In genomic region chr13:33494596-33495214, GRCh38 we compare ENCODE assay signal across 10 cellular contexts.
DNase-seq lines count a peak whose midpoint lies in the region; ATAC-seq and TF ChIP-seq lines count a peak whose summit lies in the region.
"Had no signal": no experiment of that assay in that cellular context is flagged by ENCODE, and none has a peak within 500 bp of the region (broad histone marks: within the 10 kb centered on the region; RNA-seq: fewer than 3 reads in every experiment).

No MANE protein-coding gene starts in this region.

- no peaks in the 10 kb centered on the region for H3K36me3 Mint-ChIP-seq in naive thymus-derived CD8-positive, alpha-beta T cell
- H3K36me3 Mint-ChIP-seq: natural killer cell had no signal

- no peak overlapping the region for H3K4me3 Mint-ChIP-seq in naive thymus-derived CD8-positive, alpha-beta T cell
- H3K4me3 Mint-ChIP-seq: natural killer cell had no signal

- POLR2A ChIA-PET in naive thymus-derived CD8-positive, alpha-beta T cell (lab: Charles Lee), result no interaction called here

- no peak overlapping the region for H3K27ac Mint-ChIP-seq in naive thymus-derived CD8-positive, alpha-beta T cell
- H3K27ac Mint-ChIP-seq: natural killer cell had no signal

- DNase-seq in H4 (ENCODE audit: low spot score), result peak; percentile 61
- peak; percentile 83 for DNase-seq in fibroblast of villous mesenchyme (ENCODE audit: low read depth)
- DNase-seq in skeletal muscle cell (ENCODE audit: low read depth), result peak; percentile 92
- DNase-seq in nucleus accumbens (lab: John Stamatoyannopoulos, UW), result no peak
- DNase-seq in naive thymus-derived CD8-positive, alpha-beta T cell, result no peak
- no peak for DNase-seq in substantia nigra (lab: John Stamatoyannopoulos, UW)
- DNase-seq: natural killer cell had no signal

- no peak overlapping the region for H3K27ac ChIP-seq in substantia nigra (ENCODE audit: low read depth, low read length, poor library complexity, severe bottlenecking)
- H3K27ac ChIP-seq: suprapubic skin had no signal

- no peaks in the 10 kb centered on the region for H3K9me3 Mint-ChIP-seq in naive thymus-derived CD8-positive, alpha-beta T cell

- H3K4me1 Mint-ChIP-seq in naive thymus-derived CD8-positive, alpha-beta T cell, result peaks cover 0 to 2% (median 0%) of the 10 kb centered on the region in 4 donors
- H3K4me1 Mint-ChIP-seq: natural killer cell had no signal

- H3K4me3 ChIP-seq in fibroblast of villous mesenchyme (ENCODE audit: low read depth, low read length) (no peak overlapping the region), skeletal muscle cell (ENCODE audit: low read depth, low read length) (no peak overlapping the region)
- H3K4me3 ChIP-seq: suprapubic skin had no signal

- ATAC-seq in SK-N-SH treated with all-trans-retinoic acid at 6 μM for 48 hours, result peak; percentile 96
- ATAC-seq in GM19467 (IDR thresholded peaks at IDR 0.05; ENCODE audit: unreplicated experiment), result no peak
- no peak for ATAC-seq in naive thymus-derived CD8-positive, alpha-beta T cell
- ATAC-seq: natural killer cell had no signal

- peaks cover 2 to 21% (median 12%) of the 10 kb centered on the region in 5 donors for H3K27me3 Mint-ChIP-seq in naive thymus-derived CD8-positive, alpha-beta T cell

- no peak for TF ChIP-seq CTCF in fibroblast of villous mesenchyme (IDR thresholded peaks at IDR 0.05; ENCODE audit: insufficient read depth, low read depth, low read length)

TF ChIP-seq in SK-N-SH treated with all-trans-retinoic acid at 6 μM for 48 hours, 23 proteins besides CTCF, POLR2A, EP300 and RAD21:
- peak; percentile 76 for TF ChIP-seq ISL1 (CRISPR knock-in tag; IDR thresholded peaks at IDR 0.05)
- no peak for TF ChIP-seq ZNF70 (CRISPR knock-in tag; IDR thresholded peaks at IDR 0.05)
- TF ChIP-seq CSDC2 (CRISPR knock-in tag; IDR thresholded peaks at IDR 0.05), result 0 out of 2 replicates have a peak, but pooled peaks have one; percentile 70
- TF ChIP-seq, protein P1, sequence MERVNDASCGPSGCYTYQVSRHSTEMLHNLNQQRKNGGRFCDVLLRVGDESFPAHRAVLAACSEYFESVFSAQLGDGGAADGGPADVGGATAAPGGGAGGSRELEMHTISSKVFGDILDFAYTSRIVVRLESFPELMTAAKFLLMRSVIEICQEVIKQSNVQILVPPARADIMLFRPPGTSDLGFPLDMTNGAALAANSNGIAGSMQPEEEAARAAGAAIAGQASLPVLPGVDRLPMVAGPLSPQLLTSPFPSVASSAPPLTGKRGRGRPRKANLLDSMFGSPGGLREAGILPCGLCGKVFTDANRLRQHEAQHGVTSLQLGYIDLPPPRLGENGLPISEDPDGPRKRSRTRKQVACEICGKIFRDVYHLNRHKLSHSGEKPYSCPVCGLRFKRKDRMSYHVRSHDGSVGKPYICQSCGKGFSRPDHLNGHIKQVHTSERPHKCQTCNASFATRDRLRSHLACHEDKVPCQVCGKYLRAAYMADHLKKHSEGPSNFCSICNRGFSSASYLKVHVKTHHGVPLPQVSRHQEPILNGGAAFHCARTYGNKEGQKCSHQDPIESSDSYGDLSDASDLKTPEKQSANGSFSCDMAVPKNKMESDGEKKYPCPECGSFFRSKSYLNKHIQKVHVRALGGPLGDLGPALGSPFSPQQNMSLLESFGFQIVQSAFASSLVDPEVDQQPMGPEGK (CRISPR knock-in tag; IDR thresholded peaks at IDR 0.05; ENCODE audit: borderline replicate concordance), result no peak; the same call in 1 of the 2 replicates
- no peak for TF ChIP-seq TCF4 (CRISPR knock-in tag; IDR thresholded peaks at IDR 0.05; ENCODE audit: borderline replicate concordance)
- no peak for TF ChIP-seq SNAI2 (CRISPR knock-in tag; IDR thresholded peaks at IDR 0.05)
- TF ChIP-seq PPARA (CRISPR knock-in tag; IDR thresholded peaks at IDR 0.05; ENCODE audit: borderline replicate concordance), result no peak
- no peak for TF ChIP-seq BACH2 (CRISPR knock-in tag; IDR thresholded peaks at IDR 0.05; ENCODE audit: borderline replicate concordance)
- TF ChIP-seq CREB5 (CRISPR knock-in tag; IDR thresholded peaks at IDR 0.05; ENCODE audit: low read depth), result no peak
- no peak for TF ChIP-seq ESRRG (CRISPR knock-in tag; IDR thresholded peaks at IDR 0.05)
- TF ChIP-seq ZNF565 (CRISPR knock-in tag; conservative IDR thresholded peaks at IDR 0.05; ENCODE audit: low read depth), result no peak
- TF ChIP-seq ZFP3 (CRISPR knock-in tag; IDR thresholded peaks at IDR 0.05), result peak; percentile 28; the same call in 1 of the 2 replicates
- TF ChIP-seq ARNTL (CRISPR knock-in tag; IDR thresholded peaks at IDR 0.05; ENCODE audit: borderline replicate concordance, low read depth), result no peak
- TF ChIP-seq OSR1 (CRISPR knock-in tag; IDR thresholded peaks at IDR 0.05), result no peak

Comparison
In these comparisons a context has a peak if more than half of its experiments do, and no peak if none do; other contexts are left out.
1. DNase-seq: peak in H4 (single experiment), fibroblast of villous mesenchyme (single experiment) and skeletal muscle cell (single experiment); none in nucleus accumbens (0 of 56), naive thymus-derived CD8-positive, alpha-beta T cell (0 of 10) and substantia nigra (0 of 49).